In the genomic region with DNA sequence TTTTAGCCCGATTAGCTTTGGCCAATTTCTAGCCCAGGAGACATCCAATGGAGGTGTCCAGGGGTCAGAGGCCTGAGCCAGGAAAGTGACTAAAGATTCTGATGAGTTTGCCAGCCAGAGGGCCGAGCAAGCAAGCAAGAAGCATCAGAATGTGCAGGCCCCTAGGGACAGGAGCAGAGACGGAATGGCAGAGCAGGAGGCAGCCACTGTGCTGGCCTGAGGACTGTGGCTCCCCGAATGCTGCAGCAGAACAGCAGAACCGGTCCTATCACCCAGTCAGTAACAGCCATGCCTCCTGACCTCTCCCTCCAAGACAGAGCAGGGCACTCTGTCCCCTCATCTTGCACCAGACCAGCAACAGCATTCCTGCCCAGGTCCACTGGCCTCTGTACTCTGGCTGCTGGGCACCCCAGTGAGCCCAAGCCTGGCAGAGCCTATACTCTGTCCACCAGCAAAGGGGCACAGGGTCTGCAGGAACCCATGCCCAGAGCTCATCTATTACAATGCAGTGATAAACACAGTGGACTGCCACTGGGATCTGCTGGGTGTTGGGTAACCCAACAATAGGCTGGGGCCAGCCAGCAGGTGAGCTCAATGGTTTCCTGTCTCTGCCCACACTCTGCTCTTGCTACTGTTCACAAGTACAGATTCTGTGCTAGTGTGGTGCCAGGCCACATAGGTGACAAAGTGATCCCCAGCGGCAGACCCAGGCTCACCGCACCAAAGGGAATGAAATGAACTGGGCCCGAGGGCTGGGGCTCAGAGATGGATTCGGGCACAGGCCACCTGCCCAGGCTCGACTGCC, we compare ENCODE assay signal across 24 cellular contexts.
A peak's percentile ranks its signal among the peaks of the same experiment; 100 is the strongest.
DNase-seq lines count a peak whose midpoint lies in the region; ATAC-seq and TF ChIP-seq lines count a peak whose summit lies in the region.
"Had no signal": no experiment of that assay in that cellular context is flagged by ENCODE, and none has a peak within 500 bp of the region (broad histone marks: within the 10 kb centered on the region; RNA-seq: fewer than 3 reads in every experiment).

No MANE protein-coding gene starts in this region.

- H3K36me3 Mint-ChIP-seq in activated CD4-positive, alpha-beta T cell treated with anti-CD3 and anti-CD28 coated beads, Interleukin-2, amount 10 ng/mL, durations not matched to agents 7 days and 5 days (ENCODE audit: low read depth), result peaks cover 1% of the 10 kb centered on the region
- no peaks in the 10 kb centered on the region for H3K36me3 Mint-ChIP-seq in activated CD8-positive, alpha-beta T cell treated with anti-CD3 and anti-CD28 coated beads for 36 hours (ENCODE audit: low read depth)
- H3K36me3 Mint-ChIP-seq: activated naive CD4-positive, alpha-beta T cell treated with anti-CD3 and anti-CD28 coated beads, Interleukin-2, amount 10 ng/mL, durations not matched to agents 7 days and 5 days had no signal

- no peak overlapping the region for H2AFZ ChIP-seq in mesenchymal stem cell (ENCODE audit: low read depth, low read length)

- ATAC-seq in activated CD8-positive, alpha-beta T cell treated with anti-CD3 and anti-CD28 coated beads for 36 hours, result peak; percentile 24
- ATAC-seq in left ventricle myocardium superior, result no peak
- no peak for ATAC-seq in GM19035 (IDR thresholded peaks at IDR 0.05; ENCODE audit: unreplicated experiment)
- ATAC-seq: foreskin keratinocyte had no signal

- H3K9me3 ChIP-seq in mesenchymal stem cell (ENCODE audit: control insufficient read depth, low read length), result peaks cover 24% of the 10 kb centered on the region
- peaks cover 0 to 14% (median 7%) of the 10 kb centered on the region in 4 donors for H3K9me3 ChIP-seq in stomach
- H3K9me3 ChIP-seq: BE2C, neutrophil had no signal

- peaks cover 38% of the 10 kb centered on the region for H3K27me3 Mint-ChIP-seq in activated CD4-positive, alpha-beta T cell treated with anti-CD3 and anti-CD28 coated beads, Interleukin-2, amount 10 ng/mL, durations not matched to agents 7 days and 5 days
- H3K27me3 Mint-ChIP-seq in activated CD8-positive, alpha-beta T cell treated with anti-CD3 and anti-CD28 coated beads for 36 hours, result peaks cover 19% of the 10 kb centered on the region

- H3K23ac ChIP-seq in mesenchymal stem cell (ENCODE audit: low read length in 2 of 2), result no peak overlapping the region

- H3K79me1 ChIP-seq in mesenchymal stem cell (replicated peaks; ENCODE audit: low read length, poor library complexity, severe bottlenecking), result peaks cover 27% of the 10 kb centered on the region

- H2BK12ac ChIP-seq in mesenchymal stem cell (ENCODE audit: low read length in 2 of 2), result no peak overlapping the region

- H3K36me3 ChIP-seq in mesenchymal stem cell (ENCODE audit: control insufficient read depth in 1 of 2, insufficient read depth in 2 of 2, low read depth in 1 of 2, low read length in 2 of 2) (peaks cover 6 to 56% of the 10 kb centered on the region in 2 experiments), stomach (no peaks in the 10 kb centered on the region)
- H3K36me3 ChIP-seq: ascending aorta, BE2C, neutrophil, tibial artery had no signal

- H3K14ac ChIP-seq in mesenchymal stem cell (ENCODE audit: low read length in 2 of 2), result no peak overlapping the region

- no peak overlapping the region for H4K91ac ChIP-seq in mesenchymal stem cell (ENCODE audit: low read length)

- peaks cover 9% of the 10 kb centered on the region for H3K4me1 ChIP-seq in mesenchymal stem cell (ENCODE audit: control insufficient read depth, insufficient read depth, low read depth, low read length)
- H3K4me1 ChIP-seq in stomach, result peaks cover 11 to 27% (median 17%) of the 10 kb centered on the region in 4 donors
- H3K4me1 ChIP-seq: BE2C, foreskin keratinocyte had no signal

- no peak for TF ChIP-seq POLR2A in stomach (IDR thresholded peaks at IDR 0.05)

- H3K18ac ChIP-seq in mesenchymal stem cell (ENCODE audit: low read depth in 1 of 2, low read length in 2 of 2), result no peak overlapping the region

- peaks cover 12% of the 10 kb centered on the region for H3K4me1 Mint-ChIP-seq in activated CD4-positive, alpha-beta T cell treated with anti-CD3 and anti-CD28 coated beads, Interleukin-2, amount 10 ng/mL, durations not matched to agents 7 days and 5 days
- no peaks in the 10 kb centered on the region for H3K4me1 Mint-ChIP-seq in activated CD8-positive, alpha-beta T cell treated with anti-CD3 and anti-CD28 coated beads for 36 hours (ENCODE audit: low read depth)

- no peak overlapping the region for H3K4me2 ChIP-seq in mesenchymal stem cell (ENCODE audit: low read length, poor library complexity, severe bottlenecking)

- no peak for TF ChIP-seq EP300 in stomach (IDR thresholded peaks at IDR 0.05)

- no peak for TF ChIP-seq CTCF in activated CD8-positive, alpha-beta T cell treated with anti-CD3 and anti-CD28 coated beads for 36 hours (IDR thresholded peaks at IDR 0.05)
- no peak for TF ChIP-seq CTCF in stomach (IDR thresholded peaks at IDR 0.05)

- H3K4me3 Mint-ChIP-seq in activated CD4-positive, alpha-beta T cell treated with anti-CD3 and anti-CD28 coated beads, Interleukin-2, amount 10 ng/mL, durations not matched to agents 7 days and 5 days, result no peak overlapping the region
- no peak overlapping the region for H3K4me3 Mint-ChIP-seq in activated CD8-positive, alpha-beta T cell treated with anti-CD3 and anti-CD28 coated beads for 36 hours
- H3K4me3 Mint-ChIP-seq: activated CD4-positive, alpha-beta memory T cell treated with anti-CD3 and anti-CD28 coated beads, Interleukin-2, amount 10 ng/mL, durations not matched to agents 7 days and 5 days; activated naive CD4-positive, alpha-beta T cell treated with anti-CD3 and anti-CD28 coated beads, Interleukin-2, amount 10 ng/mL, durations not matched to agents 7 days and 5 days had no signal

- no peak overlapping the region for H4K8ac ChIP-seq in mesenchymal stem cell (ENCODE audit: low read length)

- intact Hi-C loops in activated CD8-positive, alpha-beta T cell treated with anti-CD3 and anti-CD28 coated beads for 36 hours (cut with micrococcal nuclease), result no loop called here
- intact Hi-C loops in stomach (cut with DNase I; ENCODE audit: low total_unique reads) (no loop called here), left ventricle myocardium superior (cut with micrococcal nuclease) (no loop called here)

- no peak overlapping the region for H3K27ac Mint-ChIP-seq in activated CD4-positive, alpha-beta T cell treated with anti-CD3 and anti-CD28 coated beads, Interleukin-2, amount 10 ng/mL, durations not matched to agents 7 days and 5 days
- H3K27ac Mint-ChIP-seq in activated CD8-positive, alpha-beta T cell treated with anti-CD3 and anti-CD28 coated beads for 36 hours, result no peak overlapping the region
- H3K27ac Mint-ChIP-seq: activated CD4-positive, alpha-beta memory T cell treated with anti-CD3 and anti-CD28 coated beads, Interleukin-2, amount 10 ng/mL, durations not matched to agents 7 days and 5 days; activated naive CD4-positive, alpha-beta T cell treated with anti-CD3 and anti-CD28 coated beads, Interleukin-2, amount 10 ng/mL, durations not matched to agents 7 days and 5 days had no signal

- H2AK5ac ChIP-seq in mesenchymal stem cell (ENCODE audit: low read length, severe bottlenecking), result no peak overlapping the region

- H3K9ac ChIP-seq in mesenchymal stem cell (ENCODE audit: low read length), result peak overlapping the region; percentile 37

- no peak overlapping the region for H3K27ac ChIP-seq in mesenchymal stem cell (ENCODE audit: low read length, poor library complexity, severe bottlenecking)
- no peak overlapping the region for H3K27ac ChIP-seq in stomach
- H3K27ac ChIP-seq: ascending aorta, foreskin keratinocyte, neutrophil, tibial artery had no signal

- H3K4ac ChIP-seq in mesenchymal stem cell (ENCODE audit: low read depth in 1 of 2, low read length in 2 of 2), result no peak overlapping the region

- no peaks in the 10 kb centered on the region for H3K27me3 ChIP-seq in mesenchymal stem cell (ENCODE audit: control insufficient read depth in 1 of 2, insufficient read depth in 1 of 2, low read length in 2 of 2)
- H3K27me3 ChIP-seq in stomach, result peaks cover 0 to 27% (median 23%) of the 10 kb centered on the region in 3 donors
- H3K27me3 ChIP-seq: ascending aorta, tibial artery had no signal

- H3K9me3 Mint-ChIP-seq in activated CD4-positive, alpha-beta T cell treated with anti-CD3 and anti-CD28 coated beads, Interleukin-2, amount 10 ng/mL, durations not matched to agents 7 days and 5 days, result peaks cover 4% of the 10 kb centered on the region
- peaks cover 7% of the 10 kb centered on the region for H3K9me3 Mint-ChIP-seq in activated CD8-positive, alpha-beta T cell treated with anti-CD3 and anti-CD28 coated beads for 36 hours

- no peak overlapping the region for H2BK5ac ChIP-seq in mesenchymal stem cell (ENCODE audit: low read depth, low read length, poor library complexity, severe bottlenecking)

- CTCF ChIA-PET in activated CD4-positive, alpha-beta T cell treated with anti-CD3 and anti-CD28 coated beads, Interleukin-2, amount 10 ng/mL, durations not matched to agents 7 days and 5 days (lab: Charles Lee), result interaction anchor here (0.9 kb wide), 1 partner anchor 39 kb away, joined by 3 read pairs; no protein-coding TSS in a partner anchor
- CTCF ChIA-PET in activated CD8-positive, alpha-beta T cell treated with anti-CD3 and anti-CD28 coated beads for 36 hours (lab: Charles Lee), result no interaction called here

- H2BK15ac ChIP-seq in mesenchymal stem cell (ENCODE audit: low read depth, poor library complexity, severe bottlenecking), result no peak overlapping the region

- 93% methylated on average over 10 of the region's 10 CpGs for WGBS in mesenchymal stem cell
- WGBS in stomach, 5 donors, result 61 to 89% (median 84%) methylated on average over 6 to 10 of the region's 10 CpGs

- H3K4me3 ChIP-seq in mesenchymal stem cell (ENCODE audit: insufficient read depth in 1 of 2, low read depth in 1 of 2, low read length in 2 of 2) (no peak overlapping the region), stomach (no peak overlapping the region)
- H3K4me3 ChIP-seq: ascending aorta, tibial artery had no signal

- no peak overlapping the region for H2BK120ac ChIP-seq in mesenchymal stem cell (ENCODE audit: low read depth, low read length)

- peak; percentile 10 for DNase-seq in activated CD4-positive, alpha-beta T cell treated with anti-CD3 and anti-CD28 coated beads, Interleukin-2, amount 10 ng/mL, durations not matched to agents 7 days and 5 days
- no peak for DNase-seq in activated CD4-positive, alpha-beta T cell treated with anti-CD3 and anti-CD28 coated beads for 1 hour
- peak; percentile 13 for DNase-seq in activated CD8-positive, alpha-beta T cell treated with anti-CD3 and anti-CD28 coated beads for 36 hours
- DNase-seq in mesenchymal stem cell (no peak), stomach (peak; percentile 17), left ventricle myocardium superior (no peak), COLO829 (ENCODE audit: low spot score) (no peak)
- DNase-seq: activated CD4-positive, alpha-beta memory T cell treated with anti-CD3 and anti-CD28 coated beads, Interleukin-2, amount 10 ng/mL, durations not matched to agents 7 days and 5 days; activated CD4-positive, CD25-positive, alpha-beta regulatory T cell; activated naive CD4-positive, alpha-beta T cell treated with anti-CD3 and anti-CD28 coated beads, Interleukin-2, amount 10 ng/mL, durations not matched to agents 7 days and 5 days; BE2C; Calu3; central memory CD4-positive, alpha-beta T cell; erythroblast; foreskin keratinocyte; NCI-H1694; NCI-H526; small intestine; stimulated activated CD4-positive, alpha-beta T cell treated with anti-CD3 and anti-CD28 coated beads, Interleukin-2, amount 100 ng/mL, for 48 hours; stimulated activated naive CD4-positive, alpha-beta T cell had no signal

- POLR2A ChIA-PET in activated CD4-positive, alpha-beta T cell treated with anti-CD3 and anti-CD28 coated beads, Interleukin-2, amount 10 ng/mL, durations not matched to agents 7 days and 5 days (lab: Charles Lee), result interaction anchor here (0.6 kb wide), 1 partner anchor 106 kb away, joined by 3 read pairs; no protein-coding TSS in a partner anchor
- POLR2A ChIA-PET in activated CD8-positive, alpha-beta T cell treated with anti-CD3 and anti-CD28 coated beads for 36 hours (lab: Charles Lee), result no interaction called here

Comparison
In these comparisons a context has a peak if more than half of its experiments do, and no peak if none do; other contexts are left out.
1. DNase-seq: peak in activated CD4-positive, alpha-beta T cell treated with anti-CD3 and anti-CD28 coated beads, Interleukin-2, amount 10 ng/mL, durations not matched to agents 7 days and 5 days (single experiment), activated CD8-positive, alpha-beta T cell treated with anti-CD3 and anti-CD28 coated beads for 36 hours (single experiment) and stomach (single experiment); none in activated CD4-positive, alpha-beta T cell treated with anti-CD3 and anti-CD28 coated beads for 1 hour (single experiment), mesenchymal stem cell (single experiment), left ventricle myocardium superior (single experiment) and COLO829 (single experiment).